ENCODE assay signal across 1 cellular context in the genomic region with DNA sequence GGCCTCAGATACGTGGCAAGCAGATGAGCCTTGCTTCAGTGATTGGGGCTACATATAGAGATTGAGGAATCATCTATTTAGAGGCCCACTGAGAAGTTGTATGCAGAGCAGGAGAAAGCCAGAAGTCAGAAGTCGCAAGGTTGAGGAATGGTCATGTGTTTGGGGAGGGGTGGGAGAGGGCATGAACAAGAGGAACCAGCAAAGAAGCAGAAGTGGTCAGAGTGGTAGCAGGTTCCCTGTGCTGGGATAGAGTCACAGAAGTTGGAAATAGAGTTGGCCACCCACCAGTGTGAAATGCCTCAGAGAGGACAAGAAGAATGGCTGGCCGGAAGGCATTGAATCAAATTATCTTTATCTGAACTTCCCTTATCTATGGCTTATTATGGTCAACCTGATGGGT.
TF ChIP-seq lines count a peak whose summit lies in the region.

No MANE protein-coding gene starts in this region.

TF ChIP-seq in K562, 482 proteins besides CTCF, POLR2A, EP300 and RAD21:
- TF ChIP-seq LEF1 (IDR thresholded peaks at IDR 0.05) (no peak), GABPB1 (CRISPR knock-in tag; IDR thresholded peaks at IDR 0.05) (no peak), NCOA6 (IDR thresholded peaks at IDR 0.05) (no peak), ZNF146 (CRISPR knock-in tag; IDR thresholded peaks at IDR 0.05; ENCODE audit: unreplicated experiment) (no peak), ZNF76 (CRISPR knock-in tag; IDR thresholded peaks at IDR 0.05; ENCODE audit: borderline replicate concordance) (no peak), SNRNP70 (optimal IDR thresholded peaks at IDR 0.05; ENCODE audit: low read depth, low read length) (no peak), PBX2 (CRISPR knock-in tag; IDR thresholded peaks at IDR 0.05; ENCODE audit: low read depth) (no peak), PBX2 (tag; conservative IDR thresholded peaks at IDR 0.05; ENCODE audit: low read depth) (no peak)
- TF ChIP-seq, protein P1, sequence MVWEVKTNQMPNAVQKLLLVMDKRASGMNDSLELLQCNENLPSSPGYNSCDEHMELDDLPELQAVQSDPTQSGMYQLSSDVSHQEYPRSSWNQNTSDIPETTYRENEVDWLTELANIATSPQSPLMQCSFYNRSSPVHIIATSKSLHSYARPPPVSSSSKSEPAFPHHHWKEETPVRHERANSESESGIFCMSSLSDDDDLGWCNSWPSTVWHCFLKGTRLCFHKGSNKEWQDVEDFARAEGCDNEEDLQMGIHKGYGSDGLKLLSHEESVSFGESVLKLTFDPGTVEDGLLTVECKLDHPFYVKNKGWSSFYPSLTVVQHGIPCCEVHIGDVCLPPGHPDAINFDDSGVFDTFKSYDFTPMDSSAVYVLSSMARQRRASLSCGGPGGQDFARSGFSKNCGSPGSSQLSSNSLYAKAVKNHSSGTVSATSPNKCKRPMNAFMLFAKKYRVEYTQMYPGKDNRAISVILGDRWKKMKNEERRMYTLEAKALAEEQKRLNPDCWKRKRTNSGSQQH (CRISPR knock-in tag; IDR thresholded peaks at IDR 0.05), result no peak
TF ChIP-seq in K562: peak in this region for 0.
